Comparison of ENCODE assay signal across 29 cellular contexts in the genomic region with DNA sequence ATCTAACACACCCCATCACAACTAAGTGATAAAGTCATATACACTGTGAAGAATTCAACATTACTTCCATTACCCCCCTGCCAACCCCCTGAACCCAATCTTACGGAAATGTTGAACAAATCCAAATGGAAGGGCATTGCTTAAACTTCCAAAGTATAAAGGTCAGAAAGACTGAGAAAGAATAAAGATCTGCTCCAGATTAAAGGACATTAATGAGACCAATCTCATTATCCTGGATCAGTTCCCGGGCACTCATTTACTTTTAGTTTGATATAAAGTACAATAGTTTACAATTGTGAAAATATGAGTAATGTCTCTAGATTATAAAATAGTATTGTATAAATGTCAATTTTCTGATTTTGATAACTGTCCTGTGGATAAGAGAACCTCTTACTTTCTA.
"Had no signal": no experiment of that assay in that cellular context is flagged by ENCODE, and none has a peak within 500 bp of the region (broad histone marks: within the 10 kb centered on the region; RNA-seq: fewer than 3 reads in every experiment).

No MANE protein-coding gene starts in this region.

- H3K36me3 ChIP-seq: stomach, suprapubic skin, thoracic aorta, thyroid gland, tibial artery, tibial nerve, transverse colon, upper lobe of left lung, upper lobe of right lung, uterus, vagina had no signal

- H3K27me3 ChIP-seq: stomach, suprapubic skin, testis, thyroid gland, tibial artery, tibial nerve, transverse colon, upper lobe of left lung, upper lobe of right lung, uterus, vagina had no signal

- DNase-seq: stimulated activated CD4-positive, alpha-beta T cell treated with anti-CD3 and anti-CD28 coated beads, Interleukin-2, amount 100 ng/mL, for 48 hours; stimulated activated CD4-positive, alpha-beta T cell treated with anti-CD3 and anti-CD28 coated beads, Interleukin-4, amount 100 ng/mL, for 1 hour; stimulated activated CD4-positive, alpha-beta T cell treated with anti-CD3 and anti-CD28 coated beads, Interleukin-4, amount 100 ng/mL, for 24 hours; stimulated activated CD4-positive, alpha-beta T cell treated with anti-CD3 and anti-CD28 coated beads, Interleukin-4, amount 100 ng/mL, for 4 hours; stimulated activated CD8-positive, alpha-beta memory T cell treated with anti-CD3 and anti-CD28 coated beads, Interleukin-4, amount 100 ng/mL, for 48 hours; stimulated activated naive B cell treated with anti-CD40 and anti-IgM and Interleukin-4, amounts not matched to agents 10 μg/mL and 1 μg/mL and 100 μg/mL, for 72 hours; stimulated activated naive CD4-positive, alpha-beta T cell; stimulated activated naive CD4-positive, alpha-beta T cell treated with Interleukin-2 at 50 U/mL for 16 hours; stimulated activated naive CD8-positive, alpha-beta T cell treated with anti-CD3 and anti-CD28 coated beads, Interleukin-15, amount 100 ng/mL, for 72 hours; stimulated activated naive CD8-positive, alpha-beta T cell treated with anti-CD3 and anti-CD28 coated beads, Interleukin-15, Interleukin-2, amounts not matched to agents 100 U/mL and 50 U/mL, for 24 hours; stomach; substantia nigra; testis; thyroid gland; tibial artery; transverse colon; trophoblast cell; upper lobe of left lung; upper lobe of right lung; uterus had no signal

- H3K4me3 ChIP-seq: stomach, suprapubic skin, testis, thoracic aorta, thyroid gland, tibial artery, tibial nerve, transverse colon, upper lobe of left lung, upper lobe of right lung, uterus, vagina had no signal

- H3K27me3 Mint-ChIP-seq: stimulated activated memory B cell treated with anti-CD40 and anti-IgM and Interleukin-4, amounts not matched to agents 10 μg/mL and 1 μg/mL and 100 μg/mL, for 72 hours; stimulated activated naive B cell treated with anti-CD40 and anti-IgM and Interleukin-4, amounts not matched to agents 10 μg/mL and 1 μg/mL and 100 μg/mL, for 72 hours; stimulated activated naive CD8-positive, alpha-beta T cell treated with anti-CD3 and anti-CD28 coated beads, Interleukin-15, amount 100 ng/mL, for 72 hours; stimulated activated naive CD8-positive, alpha-beta T cell treated with anti-CD3 and anti-CD28 coated beads, Interleukin-15, Interleukin-2, amounts not matched to agents 100 ng/mL and 50 ng/mL, for 24 hours had no signal

- H3K4me3 Mint-ChIP-seq: stimulated activated effector memory CD8-positive, alpha-beta T cell treated with anti-CD3 and anti-CD28 coated beads, Interleukin-12 subunit alpha, Interleukin-12 subunit beta, amount 100 ng/mL, for 72 hours; stimulated activated memory B cell treated with anti-CD40 and anti-IgM and Interleukin-4, amounts not matched to agents 10 μg/mL and 1 μg/mL and 100 μg/mL, for 72 hours; stimulated activated naive B cell treated with anti-CD40 and anti-IgM and Interleukin-4, amounts not matched to agents 10 μg/mL and 1 μg/mL and 100 μg/mL, for 72 hours; stimulated activated naive CD8-positive, alpha-beta T cell treated with anti-CD3 and anti-CD28 coated beads, Interleukin-15, amount 100 ng/mL, for 72 hours; stimulated activated naive CD8-positive, alpha-beta T cell treated with anti-CD3 and anti-CD28 coated beads, Interleukin-15, Interleukin-2, amounts not matched to agents 100 ng/mL and 50 ng/mL, for 24 hours; type B pancreatic cell had no signal

- H3K36me3 Mint-ChIP-seq: stimulated activated effector memory CD8-positive, alpha-beta T cell treated with anti-CD3 and anti-CD28 coated beads, Interleukin-12 subunit alpha, Interleukin-12 subunit beta, amount 100 ng/mL, for 72 hours; stimulated activated memory B cell treated with anti-CD40 and anti-IgM and Interleukin-4, amounts not matched to agents 10 μg/mL and 1 μg/mL and 100 μg/mL, for 72 hours; stimulated activated naive B cell treated with anti-CD40 and anti-IgM and Interleukin-4, amounts not matched to agents 10 μg/mL and 1 μg/mL and 100 μg/mL, for 72 hours; type B pancreatic cell had no signal

- H3K27ac Mint-ChIP-seq: stimulated activated effector memory CD8-positive, alpha-beta T cell treated with anti-CD3 and anti-CD28 coated beads, Interleukin-12 subunit alpha, Interleukin-12 subunit beta, amount 100 ng/mL, for 72 hours; stimulated activated memory B cell treated with anti-CD40 and anti-IgM and Interleukin-4, amounts not matched to agents 10 μg/mL and 1 μg/mL and 100 μg/mL, for 72 hours; stimulated activated naive B cell treated with anti-CD40 and anti-IgM and Interleukin-4, amounts not matched to agents 10 μg/mL and 1 μg/mL and 100 μg/mL, for 72 hours; stimulated activated naive CD8-positive, alpha-beta T cell treated with anti-CD3 and anti-CD28 coated beads, Interleukin-15, amount 100 ng/mL, for 72 hours; stimulated activated naive CD8-positive, alpha-beta T cell treated with anti-CD3 and anti-CD28 coated beads, Interleukin-15, Interleukin-2, amounts not matched to agents 100 ng/mL and 50 ng/mL, for 24 hours; type B pancreatic cell had no signal

- ATAC-seq: stimulated activated effector memory CD8-positive, alpha-beta T cell treated with anti-CD3 and anti-CD28 coated beads, Interleukin-12 subunit alpha, Interleukin-12 subunit beta, amount 100 ng/mL, for 72 hours; stimulated activated memory B cell treated with anti-CD40 and anti-IgM and Interleukin-4, amounts not matched to agents 10 μg/mL and 1 μg/mL and 100 μg/mL, for 72 hours; stimulated activated naive B cell treated with anti-CD40 and anti-IgM and Interleukin-4, amounts not matched to agents 10 μg/mL and 1 μg/mL and 100 μg/mL, for 72 hours; stimulated activated naive CD8-positive, alpha-beta T cell treated with anti-CD3 and anti-CD28 coated beads, Interleukin-15, amount 100 ng/mL, for 72 hours; stimulated activated naive CD8-positive, alpha-beta T cell treated with anti-CD3 and anti-CD28 coated beads, Interleukin-15, Interleukin-2, amounts not matched to agents 100 U/mL and 50 U/mL, for 24 hours; upper lobe of right lung had no signal

- H3K9me3 ChIP-seq: stomach, suprapubic skin, testis, thoracic aorta, thyroid gland, tibial artery, tibial nerve, transverse colon, upper lobe of left lung, upper lobe of right lung, uterus, vagina had no signal

- FAIRE-seq: urothelium cell line had no signal

- H3K27ac ChIP-seq: stomach, suprapubic skin, testis, thoracic aorta, thyroid gland, tibial artery, tibial nerve, transverse colon, upper lobe of left lung, upper lobe of right lung, uterus, vagina had no signal

- H3K9me3 Mint-ChIP-seq: stimulated activated memory B cell treated with anti-CD40 and anti-IgM and Interleukin-4, amounts not matched to agents 10 μg/mL and 1 μg/mL and 100 μg/mL, for 72 hours; stimulated activated naive CD8-positive, alpha-beta T cell treated with anti-CD3 and anti-CD28 coated beads, Interleukin-15, amount 100 ng/mL, for 72 hours; stimulated activated naive CD8-positive, alpha-beta T cell treated with anti-CD3 and anti-CD28 coated beads, Interleukin-15, Interleukin-2, amounts not matched to agents 100 ng/mL and 50 ng/mL, for 24 hours; type B pancreatic cell had no signal

- H3K4me1 ChIP-seq: stomach, suprapubic skin, testis, thyroid gland, tibial artery, tibial nerve, transverse colon, upper lobe of left lung, upper lobe of right lung, uterus, vagina had no signal

- H3K4me1 Mint-ChIP-seq: stimulated activated effector memory CD8-positive, alpha-beta T cell treated with anti-CD3 and anti-CD28 coated beads, Interleukin-12 subunit alpha, Interleukin-12 subunit beta, amount 100 ng/mL, for 72 hours; stimulated activated memory B cell treated with anti-CD40 and anti-IgM and Interleukin-4, amounts not matched to agents 10 μg/mL and 1 μg/mL and 100 μg/mL, for 72 hours; stimulated activated naive B cell treated with anti-CD40 and anti-IgM and Interleukin-4, amounts not matched to agents 10 μg/mL and 1 μg/mL and 100 μg/mL, for 72 hours; stimulated activated naive CD8-positive, alpha-beta T cell treated with anti-CD3 and anti-CD28 coated beads, Interleukin-15, amount 100 ng/mL, for 72 hours had no signal
